Comparison of ENCODE assay signal across 1 cellular context in the genomic region with DNA sequence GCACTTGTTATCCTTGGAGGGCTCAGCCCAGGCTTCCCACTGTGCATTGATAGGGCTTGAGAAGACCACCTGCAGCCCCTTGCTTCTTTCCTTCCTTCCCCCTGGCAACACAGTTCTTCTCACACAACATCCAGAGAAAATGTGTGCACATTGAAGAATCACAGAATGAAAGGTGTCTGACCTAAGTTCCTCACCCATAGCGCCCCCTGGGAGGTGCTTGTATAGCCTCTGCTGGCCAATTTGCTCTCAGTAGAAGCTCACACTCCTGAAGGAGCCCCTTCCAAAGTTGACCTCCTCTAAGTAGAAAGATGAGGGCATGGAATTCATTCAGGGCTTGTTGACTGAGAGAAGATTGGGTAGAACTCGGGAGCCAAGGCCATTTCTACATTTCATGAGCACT.
TF ChIP-seq lines count a peak whose summit lies in the region.

No MANE protein-coding gene starts in this region.

TF ChIP-seq in WTC11, 78 proteins besides CTCF, POLR2A, EP300 and RAD21 (continued from another document):
- no peak for TF ChIP-seq SOX15 (CRISPR knock-in tag; IDR thresholded peaks at IDR 0.05)
- TF ChIP-seq E2F4 (CRISPR knock-in tag; IDR thresholded peaks at IDR 0.05; ENCODE audit: borderline replicate concordance, low read depth) = no peak
- TF ChIP-seq, protein P1, sequence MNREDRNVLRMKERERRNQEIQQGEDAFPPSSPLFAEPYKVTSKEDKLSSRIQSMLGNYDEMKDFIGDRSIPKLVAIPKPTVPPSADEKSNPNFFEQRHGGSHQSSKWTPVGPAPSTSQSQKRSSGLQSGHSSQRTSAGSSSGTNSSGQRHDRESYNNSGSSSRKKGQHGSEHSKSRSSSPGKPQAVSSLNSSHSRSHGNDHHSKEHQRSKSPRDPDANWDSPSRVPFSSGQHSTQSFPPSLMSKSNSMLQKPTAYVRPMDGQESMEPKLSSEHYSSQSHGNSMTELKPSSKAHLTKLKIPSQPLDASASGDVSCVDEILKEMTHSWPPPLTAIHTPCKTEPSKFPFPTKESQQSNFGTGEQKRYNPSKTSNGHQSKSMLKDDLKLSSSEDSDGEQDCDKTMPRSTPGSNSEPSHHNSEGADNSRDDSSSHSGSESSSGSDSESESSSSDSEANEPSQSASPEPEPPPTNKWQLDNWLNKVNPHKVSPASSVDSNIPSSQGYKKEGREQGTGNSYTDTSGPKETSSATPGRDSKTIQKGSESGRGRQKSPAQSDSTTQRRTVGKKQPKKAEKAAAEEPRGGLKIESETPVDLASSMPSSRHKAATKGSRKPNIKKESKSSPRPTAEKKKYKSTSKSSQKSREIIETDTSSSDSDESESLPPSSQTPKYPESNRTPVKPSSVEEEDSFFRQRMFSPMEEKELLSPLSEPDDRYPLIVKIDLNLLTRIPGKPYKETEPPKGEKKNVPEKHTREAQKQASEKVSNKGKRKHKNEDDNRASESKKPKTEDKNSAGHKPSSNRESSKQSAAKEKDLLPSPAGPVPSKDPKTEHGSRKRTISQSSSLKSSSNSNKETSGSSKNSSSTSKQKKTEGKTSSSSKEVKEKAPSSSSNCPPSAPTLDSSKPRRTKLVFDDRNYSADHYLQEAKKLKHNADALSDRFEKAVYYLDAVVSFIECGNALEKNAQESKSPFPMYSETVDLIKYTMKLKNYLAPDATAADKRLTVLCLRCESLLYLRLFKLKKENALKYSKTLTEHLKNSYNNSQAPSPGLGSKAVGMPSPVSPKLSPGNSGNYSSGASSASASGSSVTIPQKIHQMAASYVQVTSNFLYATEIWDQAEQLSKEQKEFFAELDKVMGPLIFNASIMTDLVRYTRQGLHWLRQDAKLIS (CRISPR knock-in tag; IDR thresholded peaks at IDR 0.05; ENCODE audit: borderline replicate concordance) = no peak
- TF ChIP-seq ELF4 (CRISPR knock-in tag; IDR thresholded peaks at IDR 0.05; ENCODE audit: low read depth) = no peak
- TF ChIP-seq SMAD3 (CRISPR knock-in tag; IDR thresholded peaks at IDR 0.05; ENCODE audit: borderline replicate concordance) = no peak
- TF ChIP-seq ATF1 (CRISPR knock-in tag; IDR thresholded peaks at IDR 0.05) = no peak
- no peak for TF ChIP-seq GRHL2 (CRISPR knock-in tag; IDR thresholded peaks at IDR 0.05; ENCODE audit: insufficient replicate concordance, severe bottlenecking)
- TF ChIP-seq, protein P2, sequence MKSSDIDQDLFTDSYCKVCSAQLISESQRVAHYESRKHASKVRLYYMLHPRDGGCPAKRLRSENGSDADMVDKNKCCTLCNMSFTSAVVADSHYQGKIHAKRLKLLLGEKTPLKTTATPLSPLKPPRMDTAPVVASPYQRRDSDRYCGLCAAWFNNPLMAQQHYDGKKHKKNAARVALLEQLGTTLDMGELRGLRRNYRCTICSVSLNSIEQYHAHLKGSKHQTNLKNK (CRISPR knock-in tag; IDR thresholded peaks at IDR 0.05) = no peak
TF ChIP-seq in WTC11: peak in this region for 0.
